37 cellular contexts compared by ENCODE assay signal in genomic region chr5:180197016-180197702, GRCh38. TPM values are rescaled to one million over a fixed set of nuclear protein-coding genes. Genes with fewer than 3 reads are reported as not detected.
"Had no signal": no experiment of that assay in that cellular context is flagged by ENCODE, and none has a peak within 500 bp of the region (broad histone marks: within the 10 kb centered on the region; RNA-seq: fewer than 3 reads in every experiment).

No MANE protein-coding gene starts in this region.

- H3K4me3 ChIP-seq: colonic mucosa, esophagus squamous epithelium, ovary, skin epidermis, thoracic aorta, vagina had no signal

- H3K36me3 Mint-ChIP-seq: activated naive CD4-positive, alpha-beta T cell treated with anti-CD3 and anti-CD28 coated beads, Interleukin-2, amount 50 U/mL, for 24 hours; mesothelial cell of epicardium; naive thymus-derived CD8-positive, alpha-beta T cell; stimulated activated effector memory CD8-positive, alpha-beta T cell treated with anti-CD3 and anti-CD28 coated beads, Interleukin-12 subunit alpha, Interleukin-12 subunit beta, amount 100 ng/mL, for 72 hours; type B pancreatic cell had no signal

- DNase-seq: activated CD4-positive, alpha-beta T cell treated with anti-CD3 and anti-CD28 coated beads for 48 hours; activated CD4-positive, alpha-beta T cell treated with anti-CD3 and anti-CD28 coated beads, Interleukin-2, amount 50 U/mL, for 48 hours; activated CD8-positive, alpha-beta memory T cell treated with anti-CD3 and anti-CD28 coated beads, Interleukin-2, amount 50 U/mL, for 48 hours; activated gamma-delta T cell treated with Interleukin-2 at 50 U/mL for 16 hours; activated naive CD8-positive, alpha-beta T cell treated with anti-CD3 and anti-CD28 coated beads, Interleukin-2, amount 50 U/mL, for 24 hours; activated T-cell treated with anti-CD3 and anti-CD28 coated beads, Interleukin-2, amount 50 U/mL, for 24 hours; cerebellar nuclear complex; colonic mucosa; effector CD8-positive, alpha-beta T cell; esophagus squamous epithelium; foreskin melanocyte; left ventricle myocardium superior; mammary epithelial cell; naive thymus-derived CD8-positive, alpha-beta T cell; ovary; stimulated activated CD4-positive, alpha-beta T cell treated with anti-CD3 and anti-CD28 coated beads, Interleukin-4, amount 100 ng/mL, for 24 hours; T-helper 1 cell; WERI-Rb-1 had no signal

- H3K27me3 ChIP-seq: colonic mucosa, ovary, vagina had no signal

- H3K27ac ChIP-seq: colonic mucosa, epithelial cell of prostate, esophagus squamous epithelium, ovary, skin epidermis, thoracic aorta, vagina, WERI-Rb-1 had no signal

- H3K4me3 Mint-ChIP-seq: activated naive CD4-positive, alpha-beta T cell treated with anti-CD3 and anti-CD28 coated beads, Interleukin-2, amount 50 U/mL, for 24 hours; activated naive CD8-positive, alpha-beta T cell treated with anti-CD3 and anti-CD28 coated beads, Interleukin-2, amount 50 U/mL, for 24 hours; activated T-cell treated with anti-CD3 and anti-CD28 coated beads, Interleukin-2, amount 50 U/mL, for 24 hours; activated T-helper 17 cell treated with anti-CD3 and anti-CD28 coated beads, Interleukin-2, amount 50 U/mL, for 72 hours; mesothelial cell of epicardium; naive thymus-derived CD8-positive, alpha-beta T cell; stimulated activated effector memory CD8-positive, alpha-beta T cell treated with anti-CD3 and anti-CD28 coated beads, Interleukin-12 subunit alpha, Interleukin-12 subunit beta, amount 100 ng/mL, for 72 hours; stimulated activated naive CD8-positive, alpha-beta T cell treated with anti-CD3 and anti-CD28 coated beads, Interleukin-15, Interleukin-2, amounts not matched to agents 100 ng/mL and 50 ng/mL, for 24 hours; T-helper 2 cell treated with Interferon-gamma antibody and Interleukin-4, amounts not matched to agents 5 μg/mL and 100 μg/mL, for 36 hours; type B pancreatic cell had no signal

- H3K27ac Mint-ChIP-seq: activated naive CD4-positive, alpha-beta T cell treated with anti-CD3 and anti-CD28 coated beads, Interleukin-2, amount 50 U/mL, for 24 hours; activated naive CD8-positive, alpha-beta T cell treated with anti-CD3 and anti-CD28 coated beads, Interleukin-2, amount 50 U/mL, for 24 hours; activated T-cell treated with anti-CD3 and anti-CD28 coated beads, Interleukin-2, amount 50 U/mL, for 24 hours; activated T-helper 17 cell treated with anti-CD3 and anti-CD28 coated beads, Interleukin-2, amount 50 U/mL, for 72 hours; mesothelial cell of epicardium; naive thymus-derived CD8-positive, alpha-beta T cell; progenitor cell of endocrine pancreas; stimulated activated effector memory CD8-positive, alpha-beta T cell treated with anti-CD3 and anti-CD28 coated beads, Interleukin-12 subunit alpha, Interleukin-12 subunit beta, amount 100 ng/mL, for 72 hours; stimulated activated naive CD8-positive, alpha-beta T cell treated with anti-CD3 and anti-CD28 coated beads, Interleukin-15, Interleukin-2, amounts not matched to agents 100 ng/mL and 50 ng/mL, for 24 hours; T-helper 2 cell treated with Interferon-gamma antibody and Interleukin-4, amounts not matched to agents 5 μg/mL and 100 μg/mL, for 36 hours; type B pancreatic cell had no signal

- ATAC-seq: activated CD4-positive, CD25-positive, alpha-beta regulatory T cell treated with anti-CD3 and anti-CD28 coated beads, Interleukin-2, amount 50 U/mL, for 24 hours; activated naive CD8-positive, alpha-beta T cell treated with anti-CD3 and anti-CD28 coated beads, Interleukin-2, amount 50 U/mL, for 24 hours; activated T-helper 17 cell treated with anti-CD3 and anti-CD28 coated beads, Interleukin-2, amount 50 U/mL, for 72 hours; left ventricle myocardium superior; naive thymus-derived CD8-positive, alpha-beta T cell; sciatic nerve; stimulated activated effector memory CD8-positive, alpha-beta T cell treated with anti-CD3 and anti-CD28 coated beads, Interleukin-12 subunit alpha, Interleukin-12 subunit beta, amount 100 ng/mL, for 72 hours had no signal

- H3K4me1 ChIP-seq: colonic mucosa, esophagus squamous epithelium, vagina had no signal

- H3K4me1 Mint-ChIP-seq: activated naive CD4-positive, alpha-beta T cell treated with anti-CD3 and anti-CD28 coated beads, Interleukin-2, amount 50 U/mL, for 24 hours; activated naive CD8-positive, alpha-beta T cell treated with anti-CD3 and anti-CD28 coated beads, Interleukin-2, amount 50 U/mL, for 24 hours; activated T-helper 17 cell treated with anti-CD3 and anti-CD28 coated beads, Interleukin-2, amount 50 U/mL, for 72 hours; mesothelial cell of epicardium; naive thymus-derived CD8-positive, alpha-beta T cell; stimulated activated effector memory CD8-positive, alpha-beta T cell treated with anti-CD3 and anti-CD28 coated beads, Interleukin-12 subunit alpha, Interleukin-12 subunit beta, amount 100 ng/mL, for 72 hours had no signal

- H3K27me3 Mint-ChIP-seq: activated naive CD8-positive, alpha-beta T cell treated with anti-CD3 and anti-CD28 coated beads, Interleukin-2, amount 50 U/mL, for 24 hours; stimulated activated naive CD8-positive, alpha-beta T cell treated with anti-CD3 and anti-CD28 coated beads, Interleukin-15, Interleukin-2, amounts not matched to agents 100 ng/mL and 50 ng/mL, for 24 hours; type B pancreatic cell had no signal

- H3K9me3 Mint-ChIP-seq: activated naive CD4-positive, alpha-beta T cell treated with anti-CD3 and anti-CD28 coated beads, Interleukin-2, amount 50 U/mL, for 24 hours; activated naive CD8-positive, alpha-beta T cell treated with anti-CD3 and anti-CD28 coated beads, Interleukin-2, amount 50 U/mL, for 24 hours; activated T-cell treated with anti-CD3 and anti-CD28 coated beads, Interleukin-2, amount 50 U/mL, for 24 hours; activated T-helper 17 cell treated with anti-CD3 and anti-CD28 coated beads, Interleukin-2, amount 50 U/mL, for 72 hours; mesothelial cell of epicardium; stimulated activated effector memory CD8-positive, alpha-beta T cell treated with anti-CD3 and anti-CD28 coated beads, Interleukin-12 subunit alpha, Interleukin-12 subunit beta, amount 100 ng/mL, for 72 hours; stimulated activated naive CD8-positive, alpha-beta T cell treated with anti-CD3 and anti-CD28 coated beads, Interleukin-15, Interleukin-2, amounts not matched to agents 100 ng/mL and 50 ng/mL, for 24 hours; T-helper 2 cell treated with Interferon-gamma antibody and Interleukin-4, amounts not matched to agents 5 μg/mL and 100 μg/mL, for 36 hours had no signal

- H3K36me3 ChIP-seq: colonic mucosa, esophagus squamous epithelium, ovary, thoracic aorta, vagina, WERI-Rb-1 had no signal

- H3K9me3 ChIP-seq: colonic mucosa, esophagus squamous epithelium, ovary, thoracic aorta, vagina had no signal

RNA-seq across cellular contexts. Expression of gene RASGEF1C, which starts 11.9 kb away (rescaled TPM):
- total RNA-seq: activated CD8-positive, alpha-beta memory T cell treated with anti-CD3 and anti-CD28 coated beads for 36 hours; activated T-helper 17 cell treated with anti-CD3 and anti-CD28 coated beads, Interleukin-2, amount 50 U/mL, for 72 hours; bronchial epithelial cell; dermis microvascular lymphatic vessel endothelial cell; glomerular endothelial cell; naive thymus-derived CD8-positive, alpha-beta T cell; renal cortical epithelial cell; thoracic aorta had no signal
- polyA plus RNA-seq: mammary epithelial cell; naive thymus-derived CD8-positive, alpha-beta T cell had no signal
